In the genomic region with DNA sequence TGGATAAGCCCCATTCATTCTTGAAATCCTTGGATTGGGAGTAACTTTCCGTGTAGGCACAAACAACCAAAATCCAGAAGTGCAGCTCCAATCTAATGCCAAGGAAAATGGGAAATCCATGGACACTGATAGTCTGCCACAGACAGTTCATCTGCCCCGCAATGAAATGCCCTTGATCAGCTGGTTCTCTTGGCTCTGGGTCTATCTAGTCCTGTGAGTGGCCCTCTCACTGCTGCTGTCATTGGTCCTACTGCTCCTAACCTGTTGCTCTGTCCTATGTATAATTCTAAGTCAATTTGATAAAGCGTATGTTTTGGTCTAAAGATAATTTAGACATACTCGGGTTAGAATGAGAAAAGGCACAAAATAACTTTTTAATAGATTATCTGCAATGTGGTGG, we compare ENCODE assay signal across 29 cellular contexts.
"Had no signal": no experiment of that assay in that cellular context is flagged by ENCODE, and none has a peak within 500 bp of the region (broad histone marks: within the 10 kb centered on the region; RNA-seq: fewer than 3 reads in every experiment).

No MANE protein-coding gene starts in this region.

- H3K9me3 ChIP-seq: neutrophil, pancreas, prostate gland, suprapubic skin, testis, tibial artery, transverse colon, upper lobe of right lung, uterus had no signal

- FAIRE-seq: pancreas had no signal

- H3K4me1 ChIP-seq: pancreas, prostate gland, suprapubic skin, testis, tibial artery, transverse colon, upper lobe of right lung, uterus had no signal

- ATAC-seq: naive thymus-derived CD8-positive, alpha-beta T cell; natural killer cell treated with Interleukin-12 subunit alpha and Interleukin-12 subunit beta and Interleukin-15 and Interleukin-18, amount 100 ng/mL, for 72 hours; pancreas; sciatic nerve; stimulated activated memory B cell treated with anti-CD40 and anti-IgM and Interleukin-4, amounts not matched to agents 10 μg/mL and 1 μg/mL and 100 μg/mL, for 72 hours; stimulated activated naive CD8-positive, alpha-beta T cell treated with anti-CD3 and anti-CD28 coated beads, Interleukin-15, amount 100 ng/mL, for 72 hours; stimulated activated naive CD8-positive, alpha-beta T cell treated with anti-CD3 and anti-CD28 coated beads, Interleukin-15, Interleukin-2, amounts not matched to agents 100 U/mL and 50 U/mL, for 24 hours; upper lobe of right lung had no signal

- H3K27me3 ChIP-seq: neutrophil, pancreas, spleen, suprapubic skin, testis, tibial artery, transverse colon, upper lobe of right lung, uterus had no signal

- H3K36me3 ChIP-seq: neutrophil, pancreas, prostate gland, spleen, suprapubic skin, tibial artery, transverse colon, upper lobe of right lung had no signal

- DNase-seq: naive thymus-derived CD8-positive, alpha-beta T cell; nephron progenitor cell; nucleus accumbens; pancreas; retina; right cardiac atrium; spleen; stimulated activated CD4-positive, alpha-beta T cell treated with anti-CD3 and anti-CD28 coated beads, Interleukin-12 subunit alpha, Interleukin-12 subunit beta, amount 100 ng/mL, for 4 hours; stimulated activated CD4-positive, alpha-beta T cell treated with anti-CD3 and anti-CD28 coated beads, Interleukin-1b, Interleukin-23, amount 100 ng/mL, for 48 hours; stimulated activated CD4-positive, alpha-beta T cell treated with anti-CD3 and anti-CD28 coated beads, Interleukin-4, amount 100 ng/mL, for 1 hour; stimulated activated CD4-positive, alpha-beta T cell treated with anti-CD3 and anti-CD28 coated beads, Interleukin-4, amount 100 ng/mL, for 4 hours; stimulated activated CD8-positive, alpha-beta memory T cell treated with anti-CD3 and anti-CD28 coated beads, Interleukin-4, amount 100 ng/mL, for 48 hours; stimulated activated naive CD4-positive, alpha-beta T cell; stimulated activated naive CD8-positive, alpha-beta T cell treated with anti-CD3 and anti-CD28 coated beads, Interleukin-15, amount 100 ng/mL, for 72 hours; stimulated activated naive CD8-positive, alpha-beta T cell treated with anti-CD3 and anti-CD28 coated beads, Interleukin-15, Interleukin-2, amounts not matched to agents 100 U/mL and 50 U/mL, for 24 hours; substantia nigra; testis; tibial artery; transverse colon; upper lobe of right lung; uterus had no signal

- H3K27ac ChIP-seq: neutrophil, pancreas, prostate gland, skin epidermis, spleen, suprapubic skin, testis, tibial artery, transverse colon, upper lobe of right lung, uterus had no signal

- H3K4me3 ChIP-seq: pancreas, prostate gland, skin epidermis, smooth muscle cell, spleen, suprapubic skin, testis, tibial artery, transverse colon, upper lobe of right lung, uterus had no signal
